Comparison of ENCODE assay signal across 1 cellular context in genomic region chr11:39620309-39620708, GRCh38.
DNase-seq lines count a peak whose midpoint lies in the region; ATAC-seq and TF ChIP-seq lines count a peak whose summit lies in the region.
"Not testable (repeated sequence)": the region's sequence is repeated elsewhere in the genome, so short reads cannot be mapped to it uniquely, and the experiment has no call there.

No MANE protein-coding gene starts in this region.

- H3K4me1 Mint-ChIP-seq in WTC11 = not testable (repeated sequence)

- H3K9me3 Mint-ChIP-seq in WTC11 = peaks cover 55% of the 10 kb centered on the region

- CTCF ChIA-PET in WTC11 (lab: Charles Lee) = not testable (repeated sequence)

- not testable (repeated sequence) for H3K27ac Mint-ChIP-seq in WTC11

- POLR2A ChIA-PET in WTC11 (lab: Charles Lee) = not testable (repeated sequence)

- not testable (repeated sequence) for H3K4me3 Mint-ChIP-seq in WTC11

- not testable (repeated sequence) for DNase-seq in WTC11 (ENCODE audit: low spot score)

- not testable (repeated sequence) for TF ChIP-seq CTCF in WTC11 (IDR thresholded peaks at IDR 0.05)

- H3K36me3 Mint-ChIP-seq in WTC11 = peaks cover 34% of the 10 kb centered on the region

- not testable (repeated sequence) for H3K27me3 Mint-ChIP-seq in WTC11 (ENCODE audit: low read depth)

- not testable (repeated sequence) for ATAC-seq in WTC11

TF ChIP-seq in WTC11, 78 proteins besides CTCF, POLR2A, EP300 and RAD21:
- peak; percentile 94 for TF ChIP-seq HMGA2 (CRISPR knock-in tag; IDR thresholded peaks at IDR 0.05)
TF ChIP-seq in WTC11: peak in this region for 1; not testable (repeated sequence) for 77.
